Comparison of ENCODE assay signal across 10 cellular contexts in genomic region chr1:175459839-175460238, GRCh38.
"Had no signal": no experiment of that assay in that cellular context is flagged by ENCODE, and none has a peak within 500 bp of the region (broad histone marks: within the 10 kb centered on the region; RNA-seq: fewer than 3 reads in every experiment).

No MANE protein-coding gene starts in this region.

- ATAC-seq: HCT116, HepG2, K562 had no signal

- H3K27ac Mint-ChIP-seq: HFFc6 had no signal

- DNase-seq: GM23248, GOT3, H7, HFFc6, IMR-90 had no signal

- H3K4me3 ChIP-seq: GM23248, HAP-1, K562 had no signal

- H3K9ac ChIP-seq: GM23248 had no signal

- H2AFZ ChIP-seq: GM23248 had no signal

- H3K9me3 ChIP-seq: HAP-1 had no signal

- H3K36me3 ChIP-seq: HAP-1 had no signal

- H3K27ac ChIP-seq: GM23248, HL-60 had no signal

- H3K4me3 Mint-ChIP-seq: HFFc6 had no signal
